ENCODE assay signal across 12 cellular contexts in the genomic region with DNA sequence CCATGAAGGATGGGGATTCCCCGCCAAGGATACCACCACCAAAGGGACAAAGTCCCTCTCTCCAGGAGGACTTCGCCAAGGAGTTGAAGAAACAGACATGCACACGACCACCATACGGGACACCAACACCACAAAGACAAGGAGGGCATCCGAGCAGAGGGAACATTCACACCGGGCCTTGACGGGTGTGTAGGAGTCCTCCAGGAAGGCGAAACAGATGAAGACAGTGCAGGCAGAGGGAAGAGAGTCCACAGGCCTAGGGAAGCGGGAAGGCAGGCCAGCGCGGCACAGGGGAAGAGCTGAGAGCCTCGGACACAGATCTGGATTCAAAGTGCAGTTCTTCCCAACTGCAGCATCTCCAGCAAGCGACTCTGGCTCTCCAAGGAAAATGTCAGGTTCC. TPM values are rescaled to one million over a fixed set of nuclear protein-coding genes. Genes with fewer than 3 reads are reported as not detected.
DNase-seq lines count a peak whose midpoint lies in the region; ATAC-seq and TF ChIP-seq lines count a peak whose summit lies in the region.
"Had no signal": no experiment of that assay in that cellular context is flagged by ENCODE, and none has a peak within 500 bp of the region (broad histone marks: within the 10 kb centered on the region; RNA-seq: fewer than 3 reads in every experiment).

No MANE protein-coding gene starts in this region.

- no peaks in the 10 kb centered on the region for H3K27me3 Mint-ChIP-seq in T-helper 1 cell treated with Interleukin-12 subunit alpha and Interleukin-12 subunit beta and Interleukin-4 antibody, amounts not matched to agents 30 μg/mL and 1 μg/mL, for 36 hours (ENCODE audit: low read depth)

- H3K4me2 ChIP-seq in OCI-LY3 (ENCODE audit: low read length), result peak overlapping the region; percentile 63

- H3K27ac ChIP-seq in OCI-LY3 (ENCODE audit: low read length), result peak overlapping the region; percentile 91
- H3K27ac ChIP-seq in cingulate gyrus (ENCODE audit: low read depth, low read length), result peak overlapping the region; percentile 67
- H3K27ac ChIP-seq in coronary artery, result peak overlapping the region in 1 of 2 donors; percentile 58
- H3K27ac ChIP-seq: psoas muscle had no signal

- peak overlapping the region; percentile 93 for H3K27ac Mint-ChIP-seq in T-helper 1 cell treated with Interleukin-12 subunit alpha and Interleukin-12 subunit beta and Interleukin-4 antibody, amounts not matched to agents 30 μg/mL and 1 μg/mL, for 36 hours
- peak overlapping the region; percentile 81 for H3K27ac Mint-ChIP-seq in stimulated activated effector memory CD8-positive, alpha-beta T cell treated with anti-CD3 and anti-CD28 coated beads, Interleukin-12 subunit alpha, Interleukin-12 subunit beta, amount 100 ng/mL, for 72 hours

- H3K9me3 ChIP-seq in OCI-LY3 (ENCODE audit: insufficient read depth, low read length), result peaks cover 40% of the 10 kb centered on the region
- H3K9me3 ChIP-seq: psoas muscle had no signal

- peaks cover 52% of the 10 kb centered on the region for H4K20me1 ChIP-seq in OCI-LY3 (ENCODE audit: insufficient read depth, low read length)

- peaks cover 79% of the 10 kb centered on the region for H3K4me1 Mint-ChIP-seq in T-helper 1 cell treated with Interleukin-12 subunit alpha and Interleukin-12 subunit beta and Interleukin-4 antibody, amounts not matched to agents 30 μg/mL and 1 μg/mL, for 36 hours (ENCODE audit: low read depth)
- peaks cover 82% of the 10 kb centered on the region for H3K4me1 Mint-ChIP-seq in stimulated activated effector memory CD8-positive, alpha-beta T cell treated with anti-CD3 and anti-CD28 coated beads, Interleukin-12 subunit alpha, Interleukin-12 subunit beta, amount 100 ng/mL, for 72 hours

- H3K79me2 ChIP-seq in OCI-LY3 (ENCODE audit: low read length), result peaks cover 96% of the 10 kb centered on the region

- H2AFZ ChIP-seq in OCI-LY3 (ENCODE audit: low read depth, low read length), result no peak overlapping the region

- DNase-seq in T-helper 1 cell, result no peak
- DNase-seq in stimulated activated effector memory CD8-positive, alpha-beta T cell treated with anti-CD3 and anti-CD28 coated beads, Interleukin-12 subunit alpha, Interleukin-12 subunit beta, amount 100 ng/mL, for 72 hours (ENCODE audit: low spot score in 2 of 2), result no peak
- DNase-seq in coronary artery (ENCODE audit: low spot score), result no peak
- DNase-seq: MM.1S; psoas muscle; stimulated activated CD4-positive, alpha-beta T cell treated with anti-CD3 and anti-CD28 coated beads, Interleukin-2, amount 100 ng/mL, for 48 hours had no signal

- peaks cover 82% of the 10 kb centered on the region for H3K4me1 ChIP-seq in OCI-LY3 (ENCODE audit: low read length)
- H3K4me1 ChIP-seq: psoas muscle had no signal

- peaks cover 12% of the 10 kb centered on the region for H3K9me3 Mint-ChIP-seq in T-helper 1 cell treated with Interleukin-12 subunit alpha and Interleukin-12 subunit beta and Interleukin-4 antibody, amounts not matched to agents 30 μg/mL and 1 μg/mL, for 36 hours
- H3K9me3 Mint-ChIP-seq in stimulated activated effector memory CD8-positive, alpha-beta T cell treated with anti-CD3 and anti-CD28 coated beads, Interleukin-12 subunit alpha, Interleukin-12 subunit beta, amount 100 ng/mL, for 72 hours, result no peaks in the 10 kb centered on the region

- peaks cover 76% of the 10 kb centered on the region for H3K36me3 Mint-ChIP-seq in T-helper 1 cell treated with Interleukin-12 subunit alpha and Interleukin-12 subunit beta and Interleukin-4 antibody, amounts not matched to agents 30 μg/mL and 1 μg/mL, for 36 hours (ENCODE audit: low read depth)
- peaks cover 35% of the 10 kb centered on the region for H3K36me3 Mint-ChIP-seq in stimulated activated effector memory CD8-positive, alpha-beta T cell treated with anti-CD3 and anti-CD28 coated beads, Interleukin-12 subunit alpha, Interleukin-12 subunit beta, amount 100 ng/mL, for 72 hours

- TF ChIP-seq CTCF in OCI-LY3 (IDR thresholded peaks at IDR 0.05; ENCODE audit: low read depth, low read length) (no peak), coronary artery (IDR thresholded peaks at IDR 0.05) (no peak)

- peaks cover 83% of the 10 kb centered on the region for H3K36me3 ChIP-seq in OCI-LY3 (replicated peaks; ENCODE audit: low read depth, low read length)

- H3K4me3 ChIP-seq in OCI-LY3 (ENCODE audit: low read length), result peak overlapping the region; percentile 44
- H3K4me3 ChIP-seq in coronary artery, result no peak overlapping the region
- H3K4me3 ChIP-seq: psoas muscle had no signal

- H3K9ac ChIP-seq in OCI-LY3 (ENCODE audit: low read length), result peak overlapping the region; percentile 30; the same call in 1 of the 2 replicates

- ATAC-seq in stimulated activated effector memory CD8-positive, alpha-beta T cell treated with anti-CD3 and anti-CD28 coated beads, Interleukin-12 subunit alpha, Interleukin-12 subunit beta, amount 100 ng/mL, for 72 hours, result no peak
- ATAC-seq in esophagus mucosa, result no peak
- ATAC-seq in GM18873 (IDR thresholded peaks at IDR 0.05; ENCODE audit: low FRiP score, unreplicated experiment), result no peak
- ATAC-seq: Right ventricle myocardium inferior had no signal

- H3K4me3 Mint-ChIP-seq in T-helper 1 cell treated with Interleukin-12 subunit alpha and Interleukin-12 subunit beta and Interleukin-4 antibody, amounts not matched to agents 30 μg/mL and 1 μg/mL, for 36 hours, result peak overlapping the region; percentile 83
- peak overlapping the region; percentile 49 for H3K4me3 Mint-ChIP-seq in stimulated activated effector memory CD8-positive, alpha-beta T cell treated with anti-CD3 and anti-CD28 coated beads, Interleukin-12 subunit alpha, Interleukin-12 subunit beta, amount 100 ng/mL, for 72 hours

- H3K27me3 ChIP-seq in OCI-LY3 (ENCODE audit: low read depth, low read length), result no peaks in the 10 kb centered on the region

RNA-seq across cellular contexts. Expression of a gene that starts 10.8 kb away (rescaled TPM):
- total RNA-seq in esophagus mucosa, result 16.3 TPM

RNA-seq across cellular contexts. Expression of a gene that starts 41.2 kb away (rescaled TPM):
- total RNA-seq in esophagus mucosa, result 26.3 TPM
